10 cellular contexts compared by ENCODE assay signal in genomic region chr19:53903055-53903680, GRCh38. TPM values are rescaled to one million over a fixed set of nuclear protein-coding genes. Genes with fewer than 3 reads are reported as not detected.
A peak's percentile ranks its signal among the peaks of the same experiment; 100 is the strongest.
DNase-seq lines count a peak whose midpoint lies in the region; ATAC-seq and TF ChIP-seq lines count a peak whose summit lies in the region.
"Had no signal": no experiment of that assay in that cellular context is flagged by ENCODE, and none has a peak within 500 bp of the region (broad histone marks: within the 10 kb centered on the region; RNA-seq: fewer than 3 reads in every experiment).

No MANE protein-coding gene starts in this region.

- H3K27ac Mint-ChIP-seq in activated naive CD8-positive, alpha-beta T cell treated with anti-CD3 and anti-CD28 coated beads, Interleukin-2, amount 50 U/mL, for 24 hours, result no peak overlapping the region
- no peak overlapping the region for H3K27ac Mint-ChIP-seq in glutamatergic neuron (ENCODE audit: unreplicated experiment)
- H3K27ac Mint-ChIP-seq: type B pancreatic cell had no signal

- intact Hi-C loops in left cardiac atrium (cut with DNase I), result loop anchor here (10.0 kb wide), 2 partner anchors 58 to 122 kb away; no protein-coding TSS in a partner anchor

- DNase-seq in ELF-1 (ENCODE audit: low read depth, low spot score) (peak; percentile 69), KG1 (lab: John Stamatoyannopoulos, UW) (peak; percentile 55), left lobe of liver (ENCODE audit: low spot score) (no peak), left cardiac atrium (no peak), glutamatergic neuron (no peak)
- DNase-seq in activated naive CD8-positive, alpha-beta T cell treated with anti-CD3 and anti-CD28 coated beads, Interleukin-2, amount 50 U/mL, for 24 hours, result peak; percentile 12
- DNase-seq: right cardiac atrium had no signal

- no peak overlapping the region for H3K4me3 Mint-ChIP-seq in activated naive CD8-positive, alpha-beta T cell treated with anti-CD3 and anti-CD28 coated beads, Interleukin-2, amount 50 U/mL, for 24 hours
- no peak overlapping the region for H3K4me3 Mint-ChIP-seq in glutamatergic neuron (ENCODE audit: unreplicated experiment)
- H3K4me3 Mint-ChIP-seq: type B pancreatic cell had no signal

- H3K27me3 Mint-ChIP-seq in activated naive CD8-positive, alpha-beta T cell treated with anti-CD3 and anti-CD28 coated beads, Interleukin-2, amount 50 U/mL, for 24 hours, result peaks cover 58% of the 10 kb centered on the region
- H3K27me3 Mint-ChIP-seq in glutamatergic neuron (ENCODE audit: unreplicated experiment), result peaks cover 9% of the 10 kb centered on the region

- no peaks in the 10 kb centered on the region for H3K36me3 Mint-ChIP-seq in activated naive CD8-positive, alpha-beta T cell treated with anti-CD3 and anti-CD28 coated beads, Interleukin-2, amount 50 U/mL, for 24 hours (ENCODE audit: low read depth)
- H3K36me3 Mint-ChIP-seq in glutamatergic neuron (ENCODE audit: unreplicated experiment), result no peaks in the 10 kb centered on the region
- H3K36me3 Mint-ChIP-seq: type B pancreatic cell had no signal

- H3K9me3 Mint-ChIP-seq in activated naive CD8-positive, alpha-beta T cell treated with anti-CD3 and anti-CD28 coated beads, Interleukin-2, amount 50 U/mL, for 24 hours, result no peaks in the 10 kb centered on the region
- H3K9me3 Mint-ChIP-seq in glutamatergic neuron (ENCODE audit: unreplicated experiment), result peaks cover 5% of the 10 kb centered on the region
- H3K9me3 Mint-ChIP-seq: type B pancreatic cell had no signal

- no peak for ATAC-seq in activated naive CD8-positive, alpha-beta T cell treated with anti-CD3 and anti-CD28 coated beads, Interleukin-2, amount 50 U/mL, for 24 hours
- ATAC-seq in left lobe of liver, result peak; percentile 44
- ATAC-seq in HG02610 (IDR thresholded peaks at IDR 0.05; ENCODE audit: unreplicated experiment), result no peak
- no peak for ATAC-seq in left cardiac atrium
- ATAC-seq in HG03196 (IDR thresholded peaks at IDR 0.05; ENCODE audit: unreplicated experiment), result no peak
- ATAC-seq: right cardiac atrium had no signal

- TF ChIP-seq CTCF in glutamatergic neuron (IDR thresholded peaks at IDR 0.05; ENCODE audit: partially characterized antibody, unreplicated experiment), result no peak

- peaks cover 15% of the 10 kb centered on the region for H3K4me1 Mint-ChIP-seq in activated naive CD8-positive, alpha-beta T cell treated with anti-CD3 and anti-CD28 coated beads, Interleukin-2, amount 50 U/mL, for 24 hours
- H3K4me1 Mint-ChIP-seq in glutamatergic neuron (ENCODE audit: low read depth, unreplicated experiment), result peaks cover 13% of the 10 kb centered on the region

RNA-seq across cellular contexts. Expression of gene CACNG7, which starts 5.9 kb away (rescaled TPM):
- total RNA-seq in left lobe of liver (not detected), left cardiac atrium (not detected), glutamatergic neuron (ENCODE audit: unreplicated experiment) (60.4 TPM)
- total RNA-seq: right cardiac atrium had no signal

RNA-seq across cellular contexts. Expression of gene PRKCG, which starts 21.2 kb away (rescaled TPM):
- 0.08 TPM for total RNA-seq in left lobe of liver
- total RNA-seq in left cardiac atrium, result not detected
- total RNA-seq in glutamatergic neuron (ENCODE audit: unreplicated experiment), result 33.1 TPM
- total RNA-seq: right cardiac atrium had no signal

RNA-seq across cellular contexts. Expression of gene MYADM, which starts 35.5 kb away (rescaled TPM):
- total RNA-seq in left lobe of liver (15.2 TPM), left cardiac atrium (100 to 1,000 TPM; 106 to 209 TPM), glutamatergic neuron (ENCODE audit: unreplicated experiment) (61.5 TPM)

RNA-seq across cellular contexts. Expression of gene CACNG8, which starts 59.6 kb away (rescaled TPM):
- total RNA-seq in left lobe of liver (not detected), left cardiac atrium (under 1 TPM; 0.06 to 0.29 TPM), glutamatergic neuron (ENCODE audit: unreplicated experiment) (4.3 TPM)

Comparison
In these comparisons a context has a peak if more than half of its experiments do, and no peak if none do; other contexts are left out.
1. DNase-seq: peak in ELF-1 (single experiment), KG1 (single experiment) and activated naive CD8-positive, alpha-beta T cell treated with anti-CD3 and anti-CD28 coated beads, Interleukin-2, amount 50 U/mL, for 24 hours (single experiment); none in left lobe of liver (single experiment), left cardiac atrium (single experiment) and glutamatergic neuron (single experiment).
2. RNA of gene CACNG7, which starts 5.9 kb away (total RNA-seq): 60.4 TPM in glutamatergic neuron (single experiment); not detected in left lobe of liver (single experiment) and not detected in left cardiac atrium; every median in the first group is over 10 times any median in the second.
3. RNA of gene PRKCG, which starts 21.2 kb away (total RNA-seq): 33.1 TPM in glutamatergic neuron (single experiment); 0.08 TPM in left lobe of liver (single experiment) and not detected in left cardiac atrium; every median in the first group is over 10 times any median in the second.